8 cellular contexts compared by ENCODE assay signal in the genomic region with DNA sequence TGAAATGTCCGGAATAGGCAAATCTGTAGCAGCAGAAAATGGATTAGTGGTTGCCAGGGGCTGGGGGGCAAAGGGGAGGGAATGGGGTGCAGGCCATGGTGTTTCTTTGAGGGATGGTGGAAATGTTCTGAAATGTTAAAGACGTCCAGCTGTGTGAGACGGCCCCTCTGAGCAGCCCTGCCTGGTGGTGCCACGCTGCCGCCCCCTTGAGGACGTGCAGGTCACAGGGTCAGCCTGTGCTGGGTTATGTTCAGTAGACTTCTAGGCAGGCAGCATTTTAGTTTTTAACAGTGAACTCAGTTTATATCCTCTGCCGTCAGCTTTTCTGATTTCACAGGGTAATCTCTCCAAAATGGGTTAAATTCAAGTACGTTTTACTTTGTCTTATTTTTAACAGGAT. TPM values are rescaled to one million over a fixed set of nuclear protein-coding genes. Genes with fewer than 3 reads are reported as not detected.
DNase-seq lines count a peak whose midpoint lies in the region; ATAC-seq and TF ChIP-seq lines count a peak whose summit lies in the region.

No MANE protein-coding gene starts in this region.

- no peak for TF ChIP-seq POLR2A in thyroid gland (IDR thresholded peaks at IDR 0.05)

- H3K4me1 ChIP-seq in PC-3 (ENCODE audit: insufficient read depth, low read length) (peaks cover 4% of the 10 kb centered on the region), GM23248 (ENCODE audit: insufficient read depth) (peaks cover 3% of the 10 kb centered on the region), thyroid gland (peaks cover 20 to 29% of the 10 kb centered on the region in 2 donors)

- H3K27me3 ChIP-seq in PC-3 (ENCODE audit: low read length) (no peaks in the 10 kb centered on the region), GM23248 (replicated peaks; ENCODE audit: insufficient read depth) (no peaks in the 10 kb centered on the region), thyroid gland (no peaks in the 10 kb centered on the region)

- H3F3A ChIP-seq in PC-3 (ENCODE audit: low read length, unreplicated experiment), result no peaks in the 10 kb centered on the region
- H3F3A ChIP-seq in GM23248 (ENCODE audit: insufficient read depth), result peaks cover 14% of the 10 kb centered on the region

- DNase-seq in PC-3 (no peak), astrocyte of the spinal cord (ENCODE audit: low read depth, low spot score) (no peak), GM23248 (no peak), ecto neural progenitor cell (ENCODE audit: low spot score) (no peak), thyroid gland (no peak)
- DNase-seq in stimulated activated CD4-positive, alpha-beta T cell treated with anti-CD3 and anti-CD28 coated beads, Interleukin-2, amount 100 ng/mL, for 24 hours, result peak; percentile 55 to 67

- ATAC-seq in PC-3 (no peak), HG03045 (IDR thresholded peaks at IDR 0.05; ENCODE audit: unreplicated experiment) (no peak)

- peaks cover 45% of the 10 kb centered on the region for H3K36me3 ChIP-seq in PC-3 (ENCODE audit: low read depth, low read length)
- peaks cover 38% of the 10 kb centered on the region for H3K36me3 ChIP-seq in GM23248 (ENCODE audit: low read depth)
- peaks cover 23 to 32% of the 10 kb centered on the region in 2 donors for H3K36me3 ChIP-seq in thyroid gland

- H3K27ac ChIP-seq in PC-3 (ENCODE audit: low read length) (no peak overlapping the region), GM23248 (no peak overlapping the region), thyroid gland (no peak overlapping the region)

- intact Hi-C loops in PC-3 (cut with micrococcal nuclease) (no loop called here), thyroid gland (cut with DNase I) (loop anchor here (5.0 kb wide), 1 partner anchor 39 kb away; no protein-coding TSS in a partner anchor)

- TF ChIP-seq CTCF in GM12873 (IDR thresholded peaks at IDR 0.05; ENCODE audit: insufficient read depth, low read depth, low read length, missing control alignments) (peak; percentile 68), PC-3 (conservative IDR thresholded peaks at IDR 0.05; ENCODE audit: low read depth, low read length) (peak; percentile 49), astrocyte of the spinal cord (IDR thresholded peaks at IDR 0.05; ENCODE audit: low read depth, low read length) (peak; percentile 22), thyroid gland (IDR thresholded peaks at IDR 0.05) (no peak)

- H2AFZ ChIP-seq in PC-3 (ENCODE audit: low read length) (no peak overlapping the region), GM23248 (no peak overlapping the region)

- POLR2A ChIA-PET in PC-3 (lab: Charles Lee; ENCODE audit: unreplicated experiment), result no interaction called here

- no TSS peak for BruUV-seq in PC-3 (replicated peaks; lab: Mats Ljungman, UMichigan)

- 59 to 65% methylated on average over 8 of the region's 8 CpGs for WGBS in GM23248 (ENCODE audit: low coverage in 1 of 2, low lambda C conversion rate in 2 of 2, missing lambda C conversion rate in 2 of 2), 2 experiments
- WGBS in thyroid gland, 2 donors, result 67 to 81% methylated on average over 8 of the region's 8 CpGs

- H4K20me1 ChIP-seq in PC-3 (ENCODE audit: low read length) (no peaks in the 10 kb centered on the region), GM23248 (ENCODE audit: insufficient read depth) (no peaks in the 10 kb centered on the region)

- H3K4me2 ChIP-seq in PC-3 (ENCODE audit: low read length) (no peak overlapping the region), GM23248 (ENCODE audit: unreplicated experiment) (no peak overlapping the region)

- no peaks in the 10 kb centered on the region for H3K9me3 ChIP-seq in PC-3 (ENCODE audit: low read length)
- no peaks in the 10 kb centered on the region for H3K9me3 ChIP-seq in GM23248 (ENCODE audit: low read depth)
- no peaks in the 10 kb centered on the region for H3K9me3 ChIP-seq in thyroid gland

- no peaks in the 10 kb centered on the region for H3K9me2 ChIP-seq in PC-3 (replicated peaks; ENCODE audit: low read length)
- no peaks in the 10 kb centered on the region for H3K9me2 ChIP-seq in GM23248 (ENCODE audit: insufficient read depth)

- CTCF ChIA-PET in PC-3 (lab: Charles Lee), result no interaction called here

- H3K4me3 ChIP-seq in PC-3 (ENCODE audit: low read length) (no peak overlapping the region), astrocyte of the spinal cord (ENCODE audit: low read depth, low read length) (no peak overlapping the region), GM23248 (no peak overlapping the region), thyroid gland (replicated peaks in 1 of 3) (no peak overlapping the region)

- H3K79me2 ChIP-seq in PC-3 (ENCODE audit: low read length) (no peaks in the 10 kb centered on the region), GM23248 (ENCODE audit: insufficient read depth) (peaks cover 8% of the 10 kb centered on the region; the same call in 1 of the 2 replicates)

- H3K9ac ChIP-seq in PC-3 (ENCODE audit: low read length), result no peak overlapping the region
- no peak overlapping the region for H3K9ac ChIP-seq in GM23248

- in situ Hi-C loops in astrocyte of the spinal cord (cut with HindIII; ENCODE audit: low sequenced_read_pairs), result no loop called here
- in situ Hi-C loops in GM23248 (cut with MboI), result loop anchor here (5.0 to 25.0 kb wide), 2 partner anchors 34 to 411 kb away; no protein-coding TSS in a partner anchor

RNA-seq across cellular contexts. Expression of gene NUB1, which starts 9.4 kb away (rescaled TPM):
- 40.1 and 47.0 TPM in 2 replicates for total RNA-seq in PC-3 (2014; rRNA removed)
- 43.4 and 60.3 TPM in 2 replicates for total RNA-seq in GM23248 (2014; rRNA removed; shearing (Covaris generic))
- 41.7 and 48.0 TPM in 2 replicates for polyA plus RNA-seq in GM23248 (2016; fragmentation: Nextera tagmentation; extraction: Ambion mirVana)
- total RNA-seq in thyroid gland, result 10 to 100 TPM; 56.9 to 75.5 (median 71.4) TPM

RNA-seq across cellular contexts. Expression of gene WDR86, which starts 58.8 kb away (rescaled TPM):
- not detected in 2 replicates for total RNA-seq in PC-3 (2014; rRNA removed)
- 0.25 TPM in 1 of 2 replicates, not detected in the other for total RNA-seq in GM23248 (2014; rRNA removed; shearing (Covaris generic))
- polyA plus RNA-seq in GM23248 (2016; fragmentation: Nextera tagmentation; extraction: Ambion mirVana), result not detected in 2 replicates
- 100 to 1,000 TPM in 3 of 4 donors, 10 to 100 TPM in 1; 99.5 to 203 (median 142) TPM for total RNA-seq in thyroid gland

Comparison
In these comparisons a context has a peak if more than half of its experiments do, and no peak if none do; other contexts are left out.
1. CTCF ChIP-seq: peak in GM12873 (single experiment), PC-3 (single experiment) and astrocyte of the spinal cord (single experiment); none in thyroid gland (0 of 6).
2. DNase-seq: peak in stimulated activated CD4-positive, alpha-beta T cell treated with anti-CD3 and anti-CD28 coated beads, Interleukin-2, amount 100 ng/mL, for 24 hours (2 of 2); none in PC-3 (single experiment), astrocyte of the spinal cord (single experiment), GM23248 (single experiment), ecto neural progenitor cell (single experiment) and thyroid gland (0 of 2).
3. RNA of gene WDR86, which starts 58.8 kb away (total RNA-seq): 99.5 to 203 TPM in thyroid gland; not detected in PC-3 and 0.25 TPM in GM23248; every median in the first group is over 10 times any median in the second.